ENCODE assay signal across 26 cellular contexts in genomic region chr1:14135070-14135469, GRCh38.
"Had no signal": no experiment of that assay in that cellular context is flagged by ENCODE, and none has a peak within 500 bp of the region (broad histone marks: within the 10 kb centered on the region; RNA-seq: fewer than 3 reads in every experiment).

No MANE protein-coding gene starts in this region.

- H3K36me3 Mint-ChIP-seq: activated naive CD4-positive, alpha-beta T cell treated with anti-CD3 and anti-CD28 coated beads, Interleukin-2, amount 10 ng/mL, durations not matched to agents 7 days and 5 days; immature natural killer cell; mesothelial cell of epicardium had no signal

- H3K36me3 ChIP-seq: brain microvascular endothelial cell, gastroesophageal sphincter, ovary, right lobe of liver had no signal

- DNase-seq: activated CD4-positive, alpha-beta T cell treated with anti-CD3 and anti-CD28 coated beads for 4 hours; activated CD4-positive, alpha-beta T cell treated with anti-CD3 and anti-CD28 coated beads, Interleukin-2, amount 50 U/mL, for 4 hours; activated CD8-positive, alpha-beta memory T cell treated with anti-CD3 and anti-CD28 coated beads, Interleukin-2, amount 50 U/mL, for 48 hours; activated gamma-delta T cell; activated naive CD4-positive, alpha-beta T cell treated with anti-CD3 and anti-CD28 coated beads, Interleukin-2, amount 10 ng/mL, durations not matched to agents 7 days and 5 days; activated T-cell treated with anti-CD3 and anti-CD28 coated beads, Interleukin-2, amount 50 U/mL, for 24 hours; amniotic stem cell; brain microvascular endothelial cell; dorsolateral prefrontal cortex; effector memory CD4-positive, alpha-beta T cell; head of caudate nucleus; hippocampal formation; immature natural killer cell; kidney; naive B cell; nephron progenitor cell; ovary; right lobe of liver; stimulated activated CD4-positive, alpha-beta T cell treated with anti-CD3 and anti-CD28 coated beads, Interleukin-2, amount 100 ng/mL, for 48 hours; stimulated activated naive CD8-positive, alpha-beta T cell treated with anti-CD3 and anti-CD28 coated beads, Interleukin-15, Interleukin-2, amounts not matched to agents 100 U/mL and 50 U/mL, for 24 hours; testis; trophoblast cell had no signal

- ATAC-seq: gastroesophageal sphincter; right lobe of liver; stimulated activated naive CD8-positive, alpha-beta T cell treated with anti-CD3 and anti-CD28 coated beads, Interleukin-15, Interleukin-2, amounts not matched to agents 100 U/mL and 50 U/mL, for 24 hours had no signal

- H3K27me3 ChIP-seq: brain microvascular endothelial cell, dorsolateral prefrontal cortex, gastroesophageal sphincter, ovary, right lobe of liver, testis had no signal

- H3K4me1 Mint-ChIP-seq: activated naive CD4-positive, alpha-beta T cell treated with anti-CD3 and anti-CD28 coated beads, Interleukin-2, amount 10 ng/mL, durations not matched to agents 7 days and 5 days; immature natural killer cell; naive B cell had no signal

- H3K9me3 Mint-ChIP-seq: activated naive CD4-positive, alpha-beta T cell treated with anti-CD3 and anti-CD28 coated beads, Interleukin-2, amount 10 ng/mL, durations not matched to agents 7 days and 5 days; activated T-cell treated with anti-CD3 and anti-CD28 coated beads, Interleukin-2, amount 50 U/mL, for 24 hours; mesothelial cell of epicardium had no signal

- H3K27me3 Mint-ChIP-seq: activated naive CD4-positive, alpha-beta T cell treated with anti-CD3 and anti-CD28 coated beads, Interleukin-2, amount 10 ng/mL, durations not matched to agents 7 days and 5 days had no signal

- H3K9me3 ChIP-seq: gastroesophageal sphincter, ovary, right lobe of liver, testis had no signal

- H3K27ac ChIP-seq: brain microvascular endothelial cell, coronary artery, dorsolateral prefrontal cortex, gastroesophageal sphincter, ovary, right lobe of liver, testis had no signal

- H3K4me3 ChIP-seq: coronary artery, dorsolateral prefrontal cortex, gastroesophageal sphincter, ovary, right lobe of liver, testis had no signal

- H3K4me1 ChIP-seq: right lobe of liver, testis had no signal

- H3K4me3 Mint-ChIP-seq: activated naive CD4-positive, alpha-beta T cell treated with anti-CD3 and anti-CD28 coated beads, Interleukin-2, amount 10 ng/mL, durations not matched to agents 7 days and 5 days; activated T-cell treated with anti-CD3 and anti-CD28 coated beads, Interleukin-2, amount 50 U/mL, for 24 hours; immature natural killer cell; mesothelial cell of epicardium; naive B cell; nephron progenitor cell had no signal

- H3K27ac Mint-ChIP-seq: activated naive CD4-positive, alpha-beta T cell treated with anti-CD3 and anti-CD28 coated beads, Interleukin-2, amount 10 ng/mL, durations not matched to agents 7 days and 5 days; activated T-cell treated with anti-CD3 and anti-CD28 coated beads, Interleukin-2, amount 50 U/mL, for 24 hours; immature natural killer cell; mesothelial cell of epicardium; naive B cell; nephron progenitor cell; progenitor cell of endocrine pancreas had no signal
